Comparison of ENCODE assay signal across 17 cellular contexts in genomic region chr1:6288026-6288425, GRCh38. TPM values are rescaled to one million over a fixed set of nuclear protein-coding genes. Genes with fewer than 3 reads are reported as not detected.
A peak's percentile ranks its signal among the peaks of the same experiment; 100 is the strongest.
DNase-seq lines count a peak whose midpoint lies in the region; ATAC-seq, FAIRE-seq and TF ChIP-seq lines count a peak whose summit lies in the region.
"Had no signal": no experiment of that assay in that cellular context is flagged by ENCODE, and none has a peak within 500 bp of the region (broad histone marks: within the 10 kb centered on the region; RNA-seq: fewer than 3 reads in every experiment).

No MANE protein-coding gene starts in this region.

- peak overlapping the region; percentile 92 for H3K4me2 ChIP-seq in BLaER1

- no peaks in the 10 kb centered on the region for H4K20me1 ChIP-seq in BLaER1

- H3K9ac ChIP-seq in BLaER1 (no peak overlapping the region), kidney (ENCODE audit: low read length in 2 of 2) (no peak overlapping the region), stomach smooth muscle (ENCODE audit: low read length in 2 of 2) (no peak overlapping the region)

- H3K27me3 ChIP-seq in BLaER1, result no peaks in the 10 kb centered on the region
- no peaks in the 10 kb centered on the region for H3K27me3 ChIP-seq in stomach smooth muscle (ENCODE audit: control insufficient read depth in 1 of 2, insufficient read depth in 2 of 2, low read length in 2 of 2)
- no peaks in the 10 kb centered on the region for H3K27me3 ChIP-seq in left lung

- H3K4me1 ChIP-seq in BLaER1, result peaks cover 78% of the 10 kb centered on the region
- no peaks in the 10 kb centered on the region for H3K4me1 ChIP-seq in kidney (ENCODE audit: control insufficient read depth in 1 of 2, insufficient read depth in 1 of 2, low read depth in 1 of 2, low read length in 2 of 2)
- peaks cover 14% of the 10 kb centered on the region for H3K4me1 ChIP-seq in stomach smooth muscle (ENCODE audit: control insufficient read depth, insufficient read depth, low read length)
- H3K4me1 ChIP-seq in left lung, result peaks cover 0 to 3% of the 10 kb centered on the region in 2 donors

- H3K9me3 ChIP-seq in BLaER1, result no peaks in the 10 kb centered on the region
- no peaks in the 10 kb centered on the region for H3K9me3 ChIP-seq in kidney (ENCODE audit: control insufficient read depth in 1 of 2, low read length in 2 of 2)
- no peaks in the 10 kb centered on the region for H3K9me3 ChIP-seq in stomach smooth muscle (ENCODE audit: control insufficient read depth in 2 of 2, low read length in 2 of 2)
- no peaks in the 10 kb centered on the region for H3K9me3 ChIP-seq in left lung

- DNase-seq in kidney, result peak; percentile 66
- no peak for DNase-seq in NCI-H774 (lab: John Stamatoyannopoulos, UW)
- DNase-seq in central memory CD4-positive, alpha-beta T cell, result no peak
- DNase-seq in left lung, result no peak
- DNase-seq: DMS 273 treated with DMSO at 0.1 percent for 48 hours, GDM1, KBM-7, NCI-H1436, NCI-H82 had no signal

- TF ChIP-seq CTCF in kidney (IDR thresholded peaks at IDR 0.05; ENCODE audit: borderline replicate concordance, extremely low read depth, insufficient read depth) (no peak), left lung (IDR thresholded peaks at IDR 0.05) (no peak)

- H3K36me3 ChIP-seq in BLaER1 (peaks cover 26% of the 10 kb centered on the region), kidney (ENCODE audit: control insufficient read depth in 1 of 2, insufficient read depth in 2 of 2, low read length in 2 of 2) (no peaks in the 10 kb centered on the region), stomach smooth muscle (ENCODE audit: control insufficient read depth in 2 of 2, insufficient read depth in 2 of 2, low read length in 2 of 2) (no peaks in the 10 kb centered on the region), left lung (no peaks in the 10 kb centered on the region)

- FAIRE-seq in kidney (lab: Jason Lieb, UNC), result no peak
- FAIRE-seq: GM12892, H1 had no signal

- ATAC-seq in GM19455 (IDR thresholded peaks at IDR 0.05; ENCODE audit: unreplicated experiment) (no peak), left lung (no peak)

- H3K4me3 ChIP-seq in BLaER1 (no peak overlapping the region), kidney (ENCODE audit: low read length in 2 of 2) (no peak overlapping the region), stomach smooth muscle (ENCODE audit: low read length in 2 of 2) (no peak overlapping the region), left lung (no peak overlapping the region)

- H3K27ac ChIP-seq in BLaER1 (peak overlapping the region; percentile 86), angular gyrus (ENCODE audit: low read depth, low read length) (peak overlapping the region; percentile 61), kidney (ENCODE audit: low read depth in 2 of 2, low read length in 2 of 2) (no peak overlapping the region), stomach smooth muscle (ENCODE audit: low read length) (peak overlapping the region; percentile 24), left lung (peak overlapping the region in 1 of 2 donors; percentile 53)

- intact Hi-C loops in kidney (cut with DNase I) (no loop called here), left lung (cut with DNase I) (no loop called here)

RNA-seq across cellular contexts. Expression of gene GPR153, which starts 27.1 kb away (rescaled TPM):
- total RNA-seq in kidney (8.6 TPM), left lung (10 to 100 TPM; 15.3 to 16.4 TPM)
- 1.1 TPM for polyA plus RNA-seq in kidney (ENCODE audit: insufficient read depth, low read depth, low replicate concordance)

RNA-seq across cellular contexts. Expression of gene HES3, which starts 44.0 kb away (rescaled TPM):
- total RNA-seq in kidney, result not detected
- not detected for polyA plus RNA-seq in kidney (ENCODE audit: insufficient read depth, low read depth, low replicate concordance)
- total RNA-seq in left lung, result not detected
- total RNA-seq: A172, NCI-H460 had no signal

RNA-seq across cellular contexts. Expression of gene ICMT, which starts 52.3 kb away (rescaled TPM):
- total RNA-seq in kidney (73.0 TPM), left lung (10 to 100 TPM; 70.0 to 84.1 TPM)
- 43.4 TPM for polyA plus RNA-seq in kidney (ENCODE audit: insufficient read depth, low read depth, low replicate concordance)

Comparison
In these comparisons a context has a peak if more than half of its experiments do, and no peak if none do; other contexts are left out.
1. H3K27ac ChIP-seq: peak in BLaER1 (single experiment), angular gyrus (single experiment) and stomach smooth muscle (single experiment); none in kidney (0 of 2).